ENCODE assay signal across 17 cellular contexts in genomic region chr5:108046955-108047670, GRCh38.
DNase-seq lines count a peak whose midpoint lies in the region; ATAC-seq and TF ChIP-seq lines count a peak whose summit lies in the region.
"Had no signal": no experiment of that assay in that cellular context is flagged by ENCODE, and none has a peak within 500 bp of the region (broad histone marks: within the 10 kb centered on the region; RNA-seq: fewer than 3 reads in every experiment).

No MANE protein-coding gene starts in this region.

- peaks cover 36% of the 10 kb centered on the region for H3K36me3 Mint-ChIP-seq in glutamatergic neuron (ENCODE audit: unreplicated experiment)

- no peaks in the 10 kb centered on the region for H3K4me1 ChIP-seq in right cardiac atrium (ENCODE audit: control insufficient read depth, insufficient read depth, low read length)
- H3K4me1 ChIP-seq in SJCRH30 = no peaks in the 10 kb centered on the region
- H3K4me1 ChIP-seq: A549 had no signal

- no peak overlapping the region for H3K27ac ChIP-seq in right cardiac atrium (ENCODE audit: low read length)
- H3K27ac ChIP-seq in SJCRH30 = no peak overlapping the region
- H3K27ac ChIP-seq: A549, C4-2B had no signal

- no peaks in the 10 kb centered on the region for H3K27me3 Mint-ChIP-seq in glutamatergic neuron (ENCODE audit: unreplicated experiment)

- no peak overlapping the region for H3K4me3 Mint-ChIP-seq in glutamatergic neuron (ENCODE audit: unreplicated experiment)

- H3K4me1 Mint-ChIP-seq in glutamatergic neuron (ENCODE audit: low read depth, unreplicated experiment) = peaks cover 10% of the 10 kb centered on the region

- peaks cover 12% of the 10 kb centered on the region for H3K9me3 Mint-ChIP-seq in glutamatergic neuron (ENCODE audit: unreplicated experiment)

- peak; percentile 5 to 47 (median 35) for DNase-seq in right cardiac atrium
- DNase-seq in Right ventricle myocardium inferior (ENCODE audit: missing footprints) = no peak
- peak; percentile 53 to 58 for DNase-seq in SJCRH30
- peak; percentile 22 for DNase-seq in glutamatergic neuron
- no peak for DNase-seq in RKO (ENCODE audit: low spot score)
- DNase-seq in DMS153 (lab: John Stamatoyannopoulos, UW) = no peak
- DNase-seq: EL, H7, NCI-H146, NCI-H2081, NCI-H510A treated with DMSO at 0.1 percent for 48 hours, SIG-M5 had no signal

- TF ChIP-seq CTCF in glutamatergic neuron (IDR thresholded peaks at IDR 0.05; ENCODE audit: partially characterized antibody, unreplicated experiment) = no peak

- H3K9me3 ChIP-seq in right cardiac atrium (ENCODE audit: control insufficient read depth, low read length) (no peaks in the 10 kb centered on the region), SJCRH30 (replicated peaks) (peaks cover 11% of the 10 kb centered on the region; the same call in 1 of the 2 replicates)

- H3K27me3 ChIP-seq in right cardiac atrium (ENCODE audit: control insufficient read depth, insufficient read depth) (no peaks in the 10 kb centered on the region), SJCRH30 (no peaks in the 10 kb centered on the region)

- H3K4me3 ChIP-seq in right cardiac atrium (ENCODE audit: low read length) (no peak overlapping the region), SJCRH30 (no peak overlapping the region)
- H3K4me3 ChIP-seq: A549, K562 had no signal

- H3K27ac Mint-ChIP-seq in glutamatergic neuron (ENCODE audit: unreplicated experiment) = no peak overlapping the region

- peaks cover 2% of the 10 kb centered on the region; the same call in 1 of the 2 replicates for H3K36me3 ChIP-seq in SJCRH30

- ATAC-seq in right cardiac atrium = no peak
- ATAC-seq in Right ventricle myocardium inferior = no peak
- no peak for ATAC-seq in HG02759 (IDR thresholded peaks at IDR 0.05; ENCODE audit: unreplicated experiment)
- no peak for ATAC-seq in HG03520 (IDR thresholded peaks at IDR 0.05; ENCODE audit: unreplicated experiment)
- ATAC-seq: A549, K562 had no signal

- intact Hi-C loops in right cardiac atrium (cut with DNase I) (no loop called here), Right ventricle myocardium inferior (cut with DNase I) (no loop called here)

- 92% methylated on average over 13 of the region's 13 CpGs for WGBS in right cardiac atrium

Comparison
In these comparisons a context has a peak if more than half of its experiments do, and no peak if none do; other contexts are left out.
1. DNase-seq: peak in right cardiac atrium (3 of 3), SJCRH30 (2 of 2) and glutamatergic neuron (single experiment); none in Right ventricle myocardium inferior (single experiment), RKO (single experiment) and DMS153 (single experiment).